ENCODE assay signal across 28 cellular contexts in the genomic region with DNA sequence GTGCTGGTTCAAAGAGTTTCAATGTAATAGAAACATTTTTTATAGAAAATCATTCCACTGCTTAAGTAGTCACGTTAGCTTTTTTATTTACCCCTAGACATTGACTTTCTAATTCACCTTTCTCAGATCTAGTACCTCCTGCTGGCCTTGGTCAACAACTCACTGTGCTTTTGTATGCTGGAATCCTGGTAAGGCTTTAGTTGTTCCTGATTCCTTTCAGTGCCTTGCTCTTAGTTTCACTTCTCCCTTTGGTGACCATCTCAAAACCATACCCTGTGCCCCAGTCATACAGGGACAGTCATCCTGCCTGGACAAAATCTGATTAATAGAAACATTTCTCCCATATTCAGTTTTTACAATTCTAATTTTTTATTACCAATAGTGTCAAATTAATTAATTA.
DNase-seq lines count a peak whose midpoint lies in the region; ATAC-seq, FAIRE-seq and TF ChIP-seq lines count a peak whose summit lies in the region.
"Had no signal": no experiment of that assay in that cellular context is flagged by ENCODE, and none has a peak within 500 bp of the region (broad histone marks: within the 10 kb centered on the region; RNA-seq: fewer than 3 reads in every experiment).

No MANE protein-coding gene starts in this region.

- RAD21 ChIA-PET in GM12878 (lab: Charles Lee; ENCODE audit: unreplicated experiment), result no interaction called here

- H3K9me2 ChIP-seq in GM23338 (ENCODE audit: insufficient read depth), result peaks cover 7% of the 10 kb centered on the region; the same call in 1 of the 2 replicates

- 0% methylated on average over 1 of the region's 1 CpG for WGBS in GM12878 (ENCODE audit: insufficient coverage, insufficient replicate concordance, low lambda C conversion rate, missing lambda C conversion rate)

- DNase-seq in CD1c-positive myeloid dendritic cell (ENCODE audit: extremely low spot score) (peak; percentile 9), GM23338 (ENCODE audit: low spot score) (peak; percentile 65), MV-4-11 (lab: John Stamatoyannopoulos, UW) (peak; percentile 77), GM12878 (ENCODE audit: low read depth, low spot score) (no peak), kidney (no peak), HK-2 (ENCODE audit: unreplicated experiment) (no peak), natural killer cell (no peak)
- DNase-seq: activated CD4-positive, alpha-beta memory T cell treated with anti-CD3 and anti-CD28 coated beads, Interleukin-2, amount 10 ng/mL, durations not matched to agents 7 days and 5 days; activated CD4-positive, CD25-positive, alpha-beta regulatory T cell treated with anti-CD3 and anti-CD28 coated beads, Interleukin-2, amount 50 U/mL, for 72 hours; activated CD8-positive, alpha-beta memory T cell treated with anti-CD3 and anti-CD28 coated beads, Interleukin-2, amount 50 U/mL, for 48 hours; activated naive CD4-positive, alpha-beta T cell treated with anti-CD3 and anti-CD28 coated beads, Interleukin-2, amount 50 U/mL, for 16 hours; AML-193; amniotic stem cell; brain microvascular endothelial cell; CD4-positive, alpha-beta memory T cell; left colon; mesenchymal stem cell; NCI-H1436 treated with DMSO at 0.1 percent for 48 hours; SHP77 treated with DMSO at 0.1 percent for 48 hours; stimulated activated CD4-positive, alpha-beta T cell treated with anti-CD3 and anti-CD28 coated beads, Interleukin-12 subunit alpha, Interleukin-12 subunit beta, amount 100 ng/mL, for 4 hours; stimulated activated CD4-positive, alpha-beta T cell treated with anti-CD3 and anti-CD28 coated beads, Interleukin-4, amount 100 ng/mL, for 1 hour; T-cell had no signal

- TF ChIP-seq RAD21 in GM12878 (IDR thresholded peaks at IDR 0.05; ENCODE audit: insufficient read depth, low read depth, low read length), result no peak

- CTCF ChIA-PET in GM12878 (lab: Yijun Ruan, JAX), result interaction anchor here (1.5 kb wide), 1 partner anchor 10 kb away, joined by 4 read pairs; no protein-coding TSS in a partner anchor

- FAIRE-seq in GM12878 (lab: Jason Lieb, UNC) (no peak), kidney (lab: Jason Lieb, UNC) (no peak)
- FAIRE-seq: A549 had no signal

- SMC1A ChIA-PET in GM12878 (lab: Charles Lee; ENCODE audit: uncharacterized antibody, unreplicated experiment), result no interaction called here

- in situ Hi-C loops in GM12878 (cut with MboI), result no loop called here

- ATAC-seq in GM23338 (peak; percentile 90), GM12878 (peak; percentile 38; the same call in 1 of the 3 replicates), GM21447 (IDR thresholded peaks at IDR 0.05; ENCODE audit: unreplicated experiment) (no peak), natural killer cell (no peak)
- ATAC-seq: A549, left colon, Panc1, sciatic nerve, T-cell had no signal

- H3K27ac ChIP-seq in GM23338 (ENCODE audit: low read depth), result no peak overlapping the region
- H3K27ac ChIP-seq in GM12878 (ENCODE audit: control insufficient read depth, insufficient read depth), result no peak overlapping the region
- no peak overlapping the region for H3K27ac ChIP-seq in kidney (ENCODE audit: low read depth in 2 of 2, low read length in 2 of 2)
- H3K27ac ChIP-seq: A549, brain microvascular endothelial cell had no signal

- H3K9ac ChIP-seq in GM12878 (ENCODE audit: control insufficient read depth, insufficient read depth, low read length) (no peak overlapping the region), kidney (ENCODE audit: low read length in 2 of 2) (no peak overlapping the region)

- H3K36me3 ChIP-seq in GM23338 (ENCODE audit: insufficient read depth), result no peaks in the 10 kb centered on the region
- no peaks in the 10 kb centered on the region for H3K36me3 ChIP-seq in GM12878 (ENCODE audit: control insufficient read depth in 2 of 2, insufficient read depth in 2 of 2, low read length in 1 of 2)
- H3K36me3 ChIP-seq in kidney (ENCODE audit: control insufficient read depth in 1 of 2, insufficient read depth in 2 of 2, low read length in 2 of 2), result no peaks in the 10 kb centered on the region
- H3K36me3 ChIP-seq: brain microvascular endothelial cell had no signal

- H3K9me3 ChIP-seq in GM12878 (replicated peaks; ENCODE audit: control insufficient read depth, insufficient read depth, low read length) (no peaks in the 10 kb centered on the region), kidney (ENCODE audit: control insufficient read depth in 1 of 2, low read length in 2 of 2) (no peaks in the 10 kb centered on the region)
- H3K9me3 ChIP-seq: A549 had no signal

- H3K4me1 ChIP-seq in GM23338 (ENCODE audit: insufficient read depth), result peaks cover 4% of the 10 kb centered on the region; the same call in 1 of the 2 replicates
- H3K4me1 ChIP-seq in GM12878 (ENCODE audit: control insufficient read depth, insufficient read depth, low read length), result no peaks in the 10 kb centered on the region
- no peaks in the 10 kb centered on the region for H3K4me1 ChIP-seq in kidney (ENCODE audit: control insufficient read depth in 1 of 2, insufficient read depth in 1 of 2, low read depth in 1 of 2, low read length in 2 of 2)
- H3K4me1 ChIP-seq: A549 had no signal

- POLR2A ChIA-PET in GM12878 (lab: Charles Lee), result no interaction called here

- H3K4me3 Mint-ChIP-seq in GM23338 (no peak overlapping the region), natural killer cell (no peak overlapping the region)
- H3K4me3 Mint-ChIP-seq: activated CD4-positive, alpha-beta memory T cell treated with anti-CD3 and anti-CD28 coated beads, Interleukin-2, amount 10 ng/mL, durations not matched to agents 7 days and 5 days; CD4-positive, alpha-beta memory T cell; IgD-negative memory B cell; T-cell; type B pancreatic cell had no signal

- BruUV-seq in GM12878 (replicated peaks; lab: Mats Ljungman, UMichigan), result no TSS peak

- H3K27me3 ChIP-seq in GM23338 (ENCODE audit: insufficient read depth), result no peaks in the 10 kb centered on the region
- H3K27me3 ChIP-seq in GM12878 (replicated peaks in 1 of 2; ENCODE audit: control insufficient read depth in 2 of 2, insufficient read depth in 2 of 2, low read length in 1 of 2), result no peaks in the 10 kb centered on the region
- H3K27me3 ChIP-seq: brain microvascular endothelial cell had no signal

- H3K79me2 ChIP-seq in GM23338 (replicated peaks; ENCODE audit: insufficient read depth), result no peaks in the 10 kb centered on the region
- H3K79me2 ChIP-seq in GM12878 (ENCODE audit: control insufficient read depth, insufficient read depth, low read length), result no peaks in the 10 kb centered on the region

- no peak for TF ChIP-seq POLR2A in GM12878 (IDR thresholded peaks at IDR 0.05; ENCODE audit: low read depth, low read length)

- H3K36me3 Mint-ChIP-seq in GM23338 (ENCODE audit: low read depth), result peaks cover 9% of the 10 kb centered on the region
- no peaks in the 10 kb centered on the region for H3K36me3 Mint-ChIP-seq in natural killer cell
- H3K36me3 Mint-ChIP-seq: CD4-positive, alpha-beta memory T cell; IgD-negative memory B cell; T-cell; type B pancreatic cell had no signal

- H3K9me3 Mint-ChIP-seq in GM23338 (peaks cover 7% of the 10 kb centered on the region; the same call in 2 of the 3 replicates), natural killer cell (peaks cover 8 to 17% of the 10 kb centered on the region in 2 donors)
- H3K9me3 Mint-ChIP-seq: activated CD4-positive, alpha-beta memory T cell treated with anti-CD3 and anti-CD28 coated beads, Interleukin-2, amount 10 ng/mL, durations not matched to agents 7 days and 5 days had no signal

- H3K4me1 Mint-ChIP-seq in GM23338 (peaks cover 17% of the 10 kb centered on the region; the same call in 2 of the 3 replicates), natural killer cell (no peaks in the 10 kb centered on the region)
- H3K4me1 Mint-ChIP-seq: activated CD4-positive, alpha-beta memory T cell treated with anti-CD3 and anti-CD28 coated beads, Interleukin-2, amount 10 ng/mL, durations not matched to agents 7 days and 5 days; CD4-positive, alpha-beta memory T cell; IgD-negative memory B cell; T-cell had no signal

- TF ChIP-seq CTCF in GM23338 (conservative IDR thresholded peaks at IDR 0.05; ENCODE audit: low read depth in 2 of 2), result peak; percentile 33
- TF ChIP-seq CTCF in GM12878 (IDR thresholded peaks at IDR 0.05 in 2 of 3, conservative IDR thresholded peaks at IDR 0.05 in 1 of 3; ENCODE audit: control insufficient read depth in 2 of 3, extremely low read depth in 1 of 3, insufficient read depth in 1 of 3, low read depth in 3 of 3, low read length in 3 of 3), result no peak
- no peak for TF ChIP-seq CTCF in kidney (IDR thresholded peaks at IDR 0.05; ENCODE audit: borderline replicate concordance, extremely low read depth, insufficient read depth)
- no peak for TF ChIP-seq CTCF in natural killer cell (IDR thresholded peaks at IDR 0.05)

- H3K4me2 ChIP-seq in GM23338 (no peak overlapping the region), GM12878 (ENCODE audit: control insufficient read depth, insufficient read depth) (no peak overlapping the region)
- H3K4me2 ChIP-seq: A549 had no signal

- no peaks in the 10 kb centered on the region for H3F3A ChIP-seq in GM23338 (replicated peaks; ENCODE audit: low read depth)

- intact Hi-C loops in GM12878 (cut with micrococcal nuclease; ENCODE audit: unreplicated experiment), result no loop called here
- intact Hi-C loops in kidney (cut with DNase I), result no loop called here
- intact Hi-C loops in natural killer cell (cut with micrococcal nuclease), result no loop called here

- H3K27me3 Mint-ChIP-seq in GM23338 (ENCODE audit: insufficient read depth, low read depth, poor library complexity) (no peaks in the 10 kb centered on the region), natural killer cell (ENCODE audit: low read depth in 2 of 2) (no peaks in the 10 kb centered on the region)
- H3K27me3 Mint-ChIP-seq: activated CD4-positive, alpha-beta memory T cell treated with anti-CD3 and anti-CD28 coated beads, Interleukin-2, amount 10 ng/mL, durations not matched to agents 7 days and 5 days; CD4-positive, alpha-beta memory T cell; IgD-negative memory B cell; T-cell had no signal

- H4K20me1 ChIP-seq in GM23338 (replicated peaks; ENCODE audit: insufficient read depth) (no peaks in the 10 kb centered on the region), GM12878 (ENCODE audit: control insufficient read depth, insufficient read depth) (no peaks in the 10 kb centered on the region)

- no peak for TF ChIP-seq EP300 in GM12878 (IDR thresholded peaks at IDR 0.05; ENCODE audit: borderline replicate concordance in 1 of 2, control insufficient read depth in 1 of 2, low read depth in 2 of 2, low read length in 2 of 2)

- H2AFZ ChIP-seq in GM23338 (no peak overlapping the region), GM12878 (ENCODE audit: control insufficient read depth, low read depth, low read length) (no peak overlapping the region)

- H3K27ac Mint-ChIP-seq in GM23338 (no peak overlapping the region), natural killer cell (no peak overlapping the region)
- H3K27ac Mint-ChIP-seq: activated CD4-positive, alpha-beta memory T cell treated with anti-CD3 and anti-CD28 coated beads, Interleukin-2, amount 10 ng/mL, durations not matched to agents 7 days and 5 days; CD4-positive, alpha-beta memory T cell; IgD-negative memory B cell; T-cell; type B pancreatic cell had no signal

- H3K4me3 ChIP-seq in GM23338, result no peak overlapping the region
- H3K4me3 ChIP-seq in GM12878, result no peak overlapping the region
- no peak overlapping the region for H3K4me3 ChIP-seq in kidney (ENCODE audit: low read length in 2 of 2)
- H3K4me3 ChIP-seq: A549 had no signal

TF ChIP-seq in GM12878, 131 proteins besides CTCF, POLR2A, EP300 and RAD21 (continues in another document):
- TF ChIP-seq BRCA1 (IDR thresholded peaks at IDR 0.05; ENCODE audit: low read depth, low read length), result no peak

Comparison
In these comparisons a context has a peak if more than half of its experiments do, and no peak if none do; other contexts are left out.
1. DNase-seq: peak in CD1c-positive myeloid dendritic cell (single experiment), GM23338 (single experiment) and MV-4-11 (single experiment); none in GM12878 (single experiment), kidney (single experiment), HK-2 (single experiment) and natural killer cell (single experiment).
2. ATAC-seq: peak in GM23338 (single experiment) and GM12878 (single experiment); none in GM21447 (single experiment) and natural killer cell (0 of 3).
3. CTCF ChIP-seq: peak in GM23338 (2 of 2); none in GM12878 (0 of 3), kidney (single experiment) and natural killer cell (single experiment).